34 cellular contexts compared by ENCODE assay signal in genomic region chr3:166390303-166390702, GRCh38.
"Had no signal": no experiment of that assay in that cellular context is flagged by ENCODE, and none has a peak within 500 bp of the region (broad histone marks: within the 10 kb centered on the region; RNA-seq: fewer than 3 reads in every experiment).

No MANE protein-coding gene starts in this region.

- H3K36me3 ChIP-seq: MG63 had no signal

- H3K9me3 ChIP-seq: MG63 had no signal

- H3K4me3 ChIP-seq: MG63 had no signal

- H3K27me3 ChIP-seq: MG63 had no signal

- DNase-seq: Karpas-422, MG63, MM.1S, MV-4-11, NCI-H1048, NCI-H1092, NCI-H1105, NCI-H1105 treated with DMSO at 0.1 percent for 48 hours, NCI-H1417, NCI-H1417 treated with DMSO at 0.1 percent for 48 hours, NCI-H1436, NCI-H1436 treated with DMSO at 0.1 percent for 48 hours, NCI-H146, NCI-H1694, NCI-H1694 treated with DMSO at 0.1 percent for 48 hours, NCI-H187, NCI-H187 treated with DMSO at 0.1 percent for 48 hours, NCI-H1930, NCI-H2029, NCI-H2029 treated with DMSO at 0.1 percent for 48 hours, NCI-H2081, NCI-H2081 treated with DMSO at 0.1 percent for 48 hours, NCI-H2107, NCI-H2171, NCI-H2171 treated with DMSO at 0.1 percent for 48 hours, NCI-H2227 treated with DMSO at 0.1 percent for 48 hours, NCI-H226, NCI-H345, NCI-H446, NCI-H446 treated with DMSO at 0.1 percent for 48 hours, NCI-H510A, NCI-H510A treated with DMSO at 0.1 percent for 48 hours, NCI-H524, NCI-H524 treated with DMSO at 0.1 percent for 48 hours had no signal
